1 cellular context compared by ENCODE assay signal in genomic region chr10:103695584-103696005, GRCh38.
TF ChIP-seq lines count a peak whose summit lies in the region.

No MANE protein-coding gene starts in this region.

TF ChIP-seq in HepG2, 621 proteins besides CTCF, POLR2A, EP300 and RAD21 (continued from another document):
- no peak for TF ChIP-seq ZNF136 (CRISPR knock-in tag; IDR thresholded peaks at IDR 0.05; ENCODE audit: low read depth)
- TF ChIP-seq ZNF263 (CRISPR knock-in tag; IDR thresholded peaks at IDR 0.05) = peak; percentile 86
